In the genomic region with DNA sequence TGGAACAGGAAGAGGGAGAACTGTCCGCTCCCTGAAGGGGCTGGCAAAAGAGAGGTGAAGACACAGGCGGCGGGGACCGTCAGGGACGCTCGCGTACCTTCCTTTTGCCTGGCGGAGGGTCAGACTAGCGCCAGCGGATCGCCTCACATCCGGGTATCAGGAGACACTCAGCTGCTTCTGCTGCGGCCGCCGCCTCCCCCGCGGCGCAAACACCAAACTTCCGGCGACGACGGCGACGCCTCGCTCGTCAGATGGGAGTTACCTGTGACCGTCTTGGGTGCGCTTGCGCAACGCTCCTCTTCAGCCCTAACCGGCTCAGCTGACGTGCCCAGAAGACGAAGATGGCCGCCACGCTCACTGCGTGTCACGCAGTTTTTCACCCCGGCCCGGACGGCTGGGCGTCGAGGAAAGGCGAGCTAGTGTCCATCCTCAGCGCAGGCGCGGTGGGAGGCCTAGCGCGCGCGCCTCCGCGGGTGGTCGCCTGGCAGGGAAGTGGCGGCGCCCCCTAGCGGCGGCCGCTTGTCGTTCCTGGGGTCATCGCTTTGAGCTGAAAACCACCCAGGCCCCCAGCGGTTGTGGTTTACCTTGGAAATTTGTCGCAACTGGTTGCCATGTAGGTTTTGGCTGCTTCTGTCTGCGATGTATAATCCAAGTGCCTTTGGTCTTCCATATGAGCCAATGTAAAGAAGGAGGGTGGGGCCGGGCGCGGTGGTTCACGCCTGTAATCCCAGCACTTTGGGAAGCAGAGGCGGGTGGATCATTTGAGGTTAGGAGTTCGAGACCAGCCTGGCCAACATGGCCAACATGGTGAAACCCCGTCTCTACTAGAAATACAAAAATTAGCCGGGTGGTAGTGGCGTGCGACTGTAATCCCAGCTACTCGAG, we compare ENCODE assay signal across 1 cellular context.
A peak's percentile ranks its signal among the peaks of the same experiment; 100 is the strongest.
TF ChIP-seq lines count a peak whose summit lies in the region.

A gene with protein sequence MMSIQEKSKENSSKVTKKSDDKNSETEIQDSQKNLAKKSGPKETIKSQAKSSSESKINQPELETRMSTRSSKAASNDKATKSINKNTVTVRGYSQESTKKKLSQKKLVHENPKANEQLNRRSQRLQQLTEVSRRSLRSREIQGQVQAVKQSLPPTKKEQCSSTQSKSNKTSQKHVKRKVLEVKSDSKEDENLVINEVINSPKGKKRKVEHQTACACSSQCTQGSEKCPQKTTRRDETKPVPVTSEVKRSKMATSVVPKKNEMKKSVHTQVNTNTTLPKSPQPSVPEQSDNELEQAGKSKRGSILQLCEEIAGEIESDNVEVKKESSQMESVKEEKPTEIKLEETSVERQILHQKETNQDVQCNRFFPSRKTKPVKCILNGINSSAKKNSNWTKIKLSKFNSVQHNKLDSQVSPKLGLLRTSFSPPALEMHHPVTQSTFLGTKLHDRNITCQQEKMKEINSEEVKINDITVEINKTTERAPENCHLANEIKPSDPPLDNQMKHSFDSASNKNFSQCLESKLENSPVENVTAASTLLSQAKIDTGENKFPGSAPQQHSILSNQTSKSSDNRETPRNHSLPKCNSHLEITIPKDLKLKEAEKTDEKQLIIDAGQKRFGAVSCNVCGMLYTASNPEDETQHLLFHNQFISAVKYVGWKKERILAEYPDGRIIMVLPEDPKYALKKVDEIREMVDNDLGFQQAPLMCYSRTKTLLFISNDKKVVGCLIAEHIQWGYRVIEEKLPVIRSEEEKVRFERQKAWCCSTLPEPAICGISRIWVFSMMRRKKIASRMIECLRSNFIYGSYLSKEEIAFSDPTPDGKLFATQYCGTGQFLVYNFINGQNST (minus strand): TSS at position 179 of the 885 bp plus-strand sequence. CDS start 25,861 bp downstream, outside the sequence.

TF ChIP-seq in K562, 482 proteins besides CTCF, POLR2A, EP300 and RAD21 (continued from another document and continues in another):
- TF ChIP-seq RERE (CRISPR knock-in tag; IDR thresholded peaks at IDR 0.05; ENCODE audit: borderline replicate concordance) (no peak), ZC3H4 (CRISPR knock-in tag; IDR thresholded peaks at IDR 0.05; ENCODE audit: borderline replicate concordance) (peak; percentile 14; the same call in 1 of the 2 replicates), EHMT2 (IDR thresholded peaks at IDR 0.05) (peak; percentile 53; the same call in 1 of the 2 replicates), HDAC3 (IDR thresholded peaks at IDR 0.05; ENCODE audit: borderline replicate concordance, partially characterized antibody) (no peak), ZNF668 (CRISPR knock-in tag; IDR thresholded peaks at IDR 0.05) (no peak), COPS2 (conservative IDR thresholded peaks at IDR 0.05) (no peak), FOXJ3 (CRISPR knock-in tag; IDR thresholded peaks at IDR 0.05) (no peak), ILF3 (IDR thresholded peaks at IDR 0.05; ENCODE audit: borderline replicate concordance) (no peak), BCL6 (CRISPR knock-in tag; IDR thresholded peaks at IDR 0.05) (no peak), ZNF12 (CRISPR knock-in tag; IDR thresholded peaks at IDR 0.05) (no peak), ZNF124 (CRISPR knock-in tag; IDR thresholded peaks at IDR 0.05) (no peak), SP2 (IDR thresholded peaks at IDR 0.05; ENCODE audit: extremely low read depth, low read depth, low read length, poor library complexity, severe bottlenecking) (no peak), PHF8 (IDR thresholded peaks at IDR 0.05; ENCODE audit: borderline replicate concordance, low read length) (peak; percentile 92), PCBP2 (IDR thresholded peaks at IDR 0.05; ENCODE audit: low read depth, low read length, poor library complexity, severe bottlenecking) (no peak), HMG20A (CRISPR knock-in tag; conservative IDR thresholded peaks at IDR 0.05) (no peak), DIDO1 (tag; IDR thresholded peaks at IDR 0.05; ENCODE audit: low read depth) (0 out of 2 replicates have a peak, but pooled peaks have one; percentile 6), TFAM (CRISPR knock-in tag; conservative IDR thresholded peaks at IDR 0.05) (no peak), ZSCAN29 (IDR thresholded peaks at IDR 0.05) (no peak; the same call in 1 of the 2 replicates), ATF1 (CRISPR knock-in tag; IDR thresholded peaks at IDR 0.05) (no peak; the same call in none of the 2 replicates), ATF1 (tag; IDR thresholded peaks at IDR 0.05) (peak; percentile 97), ZNF696 (CRISPR knock-in tag; conservative IDR thresholded peaks at IDR 0.05) (no peak), ZNF586 (CRISPR knock-in tag; conservative IDR thresholded peaks at IDR 0.05) (no peak), CTBP1 (IDR thresholded peaks at IDR 0.05; ENCODE audit: borderline replicate concordance) (peak; percentile 93), GABPB2 (CRISPR knock-in tag; conservative IDR thresholded peaks at IDR 0.05) (no peak), STAG1 (CRISPR knock-in tag; IDR thresholded peaks at IDR 0.05; ENCODE audit: borderline replicate concordance) (no peak; the same call in 1 of the 2 replicates), ZNF512 (tag; IDR thresholded peaks at IDR 0.05) (no peak), MYBL2 (IDR thresholded peaks at IDR 0.05; ENCODE audit: low read depth) (no peak), MYBL2 (CRISPR knock-in tag; IDR thresholded peaks at IDR 0.05; ENCODE audit: borderline replicate concordance) (no peak), NBN (IDR thresholded peaks at IDR 0.05; ENCODE audit: low read depth) (peak; percentile 47), ZSCAN32 (CRISPR knock-in tag; IDR thresholded peaks at IDR 0.05) (no peak)
- TF ChIP-seq, protein P1, sequence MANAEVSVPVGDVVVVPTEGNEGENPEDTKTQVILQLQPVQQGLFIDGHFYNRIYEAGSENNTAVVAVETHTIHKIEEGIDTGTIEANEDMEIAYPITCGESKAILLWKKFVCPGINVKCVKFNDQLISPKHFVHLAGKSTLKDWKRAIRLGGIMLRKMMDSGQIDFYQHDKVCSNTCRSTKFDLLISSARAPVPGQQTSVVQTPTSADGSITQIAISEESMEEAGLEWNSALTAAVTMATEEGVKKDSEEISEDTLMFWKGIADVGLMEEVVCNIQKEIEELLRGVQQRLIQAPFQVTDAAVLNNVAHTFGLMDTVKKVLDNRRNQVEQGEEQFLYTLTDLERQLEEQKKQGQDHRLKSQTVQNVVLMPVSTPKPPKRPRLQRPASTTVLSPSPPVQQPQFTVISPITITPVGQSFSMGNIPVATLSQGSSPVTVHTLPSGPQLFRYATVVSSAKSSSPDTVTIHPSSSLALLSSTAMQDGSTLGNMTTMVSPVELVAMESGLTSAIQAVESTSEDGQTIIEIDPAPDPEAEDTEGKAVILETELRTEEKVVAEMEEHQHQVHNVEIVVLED (CRISPR knock-in tag; IDR thresholded peaks at IDR 0.05): peak; percentile 91
- TF ChIP-seq, protein P2, sequence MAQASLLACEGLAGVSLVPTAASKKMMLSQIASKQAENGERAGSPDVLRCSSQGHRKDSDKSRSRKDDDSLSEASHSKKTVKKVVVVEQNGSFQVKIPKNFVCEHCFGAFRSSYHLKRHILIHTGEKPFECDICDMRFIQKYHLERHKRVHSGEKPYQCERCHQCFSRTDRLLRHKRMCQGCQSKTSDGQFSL (CRISPR knock-in tag; IDR thresholded peaks at IDR 0.05): no peak
- TF ChIP-seq, protein P2 (tag; IDR thresholded peaks at IDR 0.05): no peak
- TF ChIP-seq, protein P3, sequence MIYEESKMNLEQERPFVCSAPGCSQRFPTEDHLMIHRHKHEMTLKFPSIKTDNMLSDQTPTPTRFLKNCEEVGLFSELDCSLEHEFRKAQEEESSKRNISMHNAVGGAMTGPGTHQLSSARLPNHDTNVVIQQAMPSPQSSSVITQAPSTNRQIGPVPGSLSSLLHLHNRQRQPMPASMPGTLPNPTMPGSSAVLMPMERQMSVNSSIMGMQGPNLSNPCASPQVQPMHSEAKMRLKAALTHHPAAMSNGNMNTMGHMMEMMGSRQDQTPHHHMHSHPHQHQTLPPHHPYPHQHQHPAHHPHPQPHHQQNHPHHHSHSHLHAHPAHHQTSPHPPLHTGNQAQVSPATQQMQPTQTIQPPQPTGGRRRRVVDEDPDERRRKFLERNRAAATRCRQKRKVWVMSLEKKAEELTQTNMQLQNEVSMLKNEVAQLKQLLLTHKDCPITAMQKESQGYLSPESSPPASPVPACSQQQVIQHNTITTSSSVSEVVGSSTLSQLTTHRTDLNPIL (CRISPR knock-in tag; IDR thresholded peaks at IDR 0.05): no peak
- TF ChIP-seq, protein P4, sequence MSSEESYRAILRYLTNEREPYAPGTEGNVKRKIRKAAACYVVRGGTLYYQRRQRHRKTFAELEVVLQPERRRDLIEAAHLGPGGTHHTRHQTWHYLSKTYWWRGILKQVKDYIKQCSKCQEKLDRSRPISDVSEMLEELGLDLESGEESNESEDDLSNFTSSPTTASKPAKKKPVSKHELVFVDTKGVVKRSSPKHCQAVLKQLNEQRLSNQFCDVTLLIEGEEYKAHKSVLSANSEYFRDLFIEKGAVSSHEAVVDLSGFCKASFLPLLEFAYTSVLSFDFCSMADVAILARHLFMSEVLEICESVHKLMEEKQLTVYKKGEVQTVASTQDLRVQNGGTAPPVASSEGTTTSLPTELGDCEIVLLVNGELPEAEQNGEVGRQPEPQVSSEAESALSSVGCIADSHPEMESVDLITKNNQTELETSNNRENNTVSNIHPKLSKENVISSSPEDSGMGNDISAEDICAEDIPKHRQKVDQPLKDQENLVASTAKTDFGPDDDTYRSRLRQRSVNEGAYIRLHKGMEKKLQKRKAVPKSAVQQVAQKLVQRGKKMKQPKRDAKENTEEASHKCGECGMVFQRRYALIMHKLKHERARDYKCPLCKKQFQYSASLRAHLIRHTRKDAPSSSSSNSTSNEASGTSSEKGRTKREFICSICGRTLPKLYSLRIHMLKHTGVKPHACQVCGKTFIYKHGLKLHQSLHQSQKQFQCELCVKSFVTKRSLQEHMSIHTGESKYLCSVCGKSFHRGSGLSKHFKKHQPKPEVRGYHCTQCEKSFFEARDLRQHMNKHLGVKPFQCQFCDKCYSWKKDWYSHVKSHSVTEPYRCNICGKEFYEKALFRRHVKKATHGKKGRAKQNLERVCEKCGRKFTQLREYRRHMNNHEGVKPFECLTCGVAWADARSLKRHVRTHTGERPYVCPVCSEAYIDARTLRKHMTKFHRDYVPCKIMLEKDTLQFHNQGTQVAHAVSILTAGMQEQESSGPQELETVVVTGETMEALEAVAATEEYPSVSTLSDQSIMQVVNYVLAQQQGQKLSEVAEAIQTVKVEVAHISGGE (CRISPR knock-in tag; IDR thresholded peaks at IDR 0.05): peak in 1 of 3 experiments; percentile 82; a peak in 2 of 6 replicates
- TF ChIP-seq, protein P5, sequence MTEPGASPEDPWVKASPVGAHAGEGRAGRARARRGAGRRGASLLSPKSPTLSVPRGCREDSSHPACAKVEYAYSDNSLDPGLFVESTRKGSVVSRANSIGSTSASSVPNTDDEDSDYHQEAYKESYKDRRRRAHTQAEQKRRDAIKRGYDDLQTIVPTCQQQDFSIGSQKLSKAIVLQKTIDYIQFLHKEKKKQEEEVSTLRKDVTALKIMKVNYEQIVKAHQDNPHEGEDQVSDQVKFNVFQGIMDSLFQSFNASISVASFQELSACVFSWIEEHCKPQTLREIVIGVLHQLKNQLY (CRISPR knock-in tag; conservative IDR thresholded peaks at IDR 0.05): no peak
- TF ChIP-seq, protein P6, sequence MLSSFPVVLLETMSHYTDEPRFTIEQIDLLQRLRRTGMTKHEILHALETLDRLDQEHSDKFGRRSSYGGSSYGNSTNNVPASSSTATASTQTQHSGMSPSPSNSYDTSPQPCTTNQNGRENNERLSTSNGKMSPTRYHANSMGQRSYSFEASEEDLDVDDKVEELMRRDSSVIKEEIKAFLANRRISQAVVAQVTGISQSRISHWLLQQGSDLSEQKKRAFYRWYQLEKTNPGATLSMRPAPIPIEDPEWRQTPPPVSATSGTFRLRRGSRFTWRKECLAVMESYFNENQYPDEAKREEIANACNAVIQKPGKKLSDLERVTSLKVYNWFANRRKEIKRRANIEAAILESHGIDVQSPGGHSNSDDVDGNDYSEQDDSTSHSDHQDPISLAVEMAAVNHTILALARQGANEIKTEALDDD (IDR thresholded peaks at IDR 0.05): no peak
